Comparison of ENCODE assay signal across 22 cellular contexts in genomic region chr11:58637367-58637766, GRCh38.
"Had no signal": no experiment of that assay in that cellular context is flagged by ENCODE, and none has a peak within 500 bp of the region (broad histone marks: within the 10 kb centered on the region; RNA-seq: fewer than 3 reads in every experiment).

No MANE protein-coding gene starts in this region.

- H3K4me3 ChIP-seq: coronary artery, dorsolateral prefrontal cortex, esophagus muscularis mucosa, heart left ventricle, left ventricle myocardium inferior, lower lobe of right lung, ovary, right atrium auricular region, sigmoid colon, skin epidermis, stomach had no signal

- H3K36me3 Mint-ChIP-seq: memory B cell, mesothelial cell of epicardium, natural killer cell had no signal

- H3K4me1 ChIP-seq: right atrium auricular region had no signal

- H3K9me3 ChIP-seq: esophagus muscularis mucosa, heart left ventricle, left ventricle myocardium inferior, lower lobe of right lung, ovary, right atrium auricular region, sigmoid colon, stomach had no signal

- H3K36me3 ChIP-seq: esophagus muscularis mucosa, heart left ventricle, left ventricle myocardium inferior, lower lobe of right lung, ovary, right atrium auricular region, sigmoid colon, stomach had no signal

- DNase-seq: dorsolateral prefrontal cortex; effector CD8-positive, alpha-beta T cell; foreskin melanocyte; heart left ventricle; hippocampal formation; left ventricle myocardium inferior; lower lobe of right lung; natural killer cell; ovary; sigmoid colon; stimulated activated CD4-positive, alpha-beta T cell treated with anti-CD3 and anti-CD28 coated beads, Interleukin-12 subunit alpha, Interleukin-12 subunit beta, amount 100 ng/mL, for 4 hours; stimulated activated naive CD4-positive, alpha-beta T cell; stomach; substantia nigra; trophoblast cell had no signal

- H3K9me3 Mint-ChIP-seq: memory B cell, mesothelial cell of epicardium, natural killer cell, neural crest cell had no signal

- H3K27me3 ChIP-seq: dorsolateral prefrontal cortex, esophagus muscularis mucosa, heart left ventricle, ovary, right atrium auricular region, sigmoid colon, stomach had no signal

- ATAC-seq: heart left ventricle, lower lobe of right lung, natural killer cell had no signal

- H3K4me1 Mint-ChIP-seq: mesothelial cell of epicardium, neural crest cell had no signal

- H3K4me3 Mint-ChIP-seq: memory B cell, mesothelial cell of epicardium, natural killer cell, neural crest cell had no signal

- H3K27ac ChIP-seq: coronary artery, dorsolateral prefrontal cortex, esophagus muscularis mucosa, heart left ventricle, left ventricle myocardium inferior, lower lobe of right lung, ovary, right atrium auricular region, sigmoid colon, skin epidermis, stomach had no signal

- H3K27ac Mint-ChIP-seq: memory B cell, mesothelial cell of epicardium had no signal
